Comparison of ENCODE assay signal across 8 cellular contexts in the genomic region with DNA sequence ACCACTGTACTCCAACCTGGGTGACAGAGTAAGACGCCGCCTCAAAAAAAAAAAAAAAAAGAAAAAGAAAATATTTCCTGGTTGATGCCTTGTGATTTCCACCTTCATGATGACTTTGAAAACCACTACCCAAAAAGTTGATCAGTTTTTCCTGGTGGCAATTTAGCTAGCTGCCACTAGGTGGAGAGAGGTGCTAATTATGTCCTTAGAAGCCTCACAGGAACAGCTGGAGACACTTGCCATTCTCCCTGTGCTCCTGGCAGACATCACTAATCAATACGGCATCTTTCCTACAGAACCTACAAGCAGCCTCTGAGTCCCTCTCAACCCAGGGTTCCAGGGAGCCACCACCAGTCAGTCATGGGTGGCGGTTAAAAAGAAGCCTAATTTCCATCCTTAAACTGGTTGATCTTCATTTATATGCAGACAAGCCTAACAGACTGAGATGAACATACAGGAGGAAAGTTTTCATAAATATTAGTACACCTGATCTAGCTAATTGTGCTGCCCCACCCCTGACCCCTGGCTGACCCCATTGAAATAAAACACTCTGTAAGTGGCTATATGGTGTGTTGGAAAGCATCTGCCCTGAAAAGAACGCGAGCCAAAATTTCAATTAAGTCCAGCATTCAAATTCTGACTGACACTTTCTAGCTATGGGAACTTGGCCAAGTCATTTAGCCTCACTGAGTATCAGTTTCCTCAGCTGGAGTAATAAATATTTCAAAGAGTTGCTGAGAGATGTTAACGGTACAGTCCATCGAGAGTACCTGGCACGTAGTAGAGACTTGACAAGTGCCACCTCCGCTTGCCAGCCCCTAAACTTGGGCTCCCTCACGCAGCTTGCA. TPM values are rescaled to one million over a fixed set of nuclear protein-coding genes. Genes with fewer than 3 reads are reported as not detected.
DNase-seq lines count a peak whose midpoint lies in the region; ATAC-seq, FAIRE-seq and TF ChIP-seq lines count a peak whose summit lies in the region.

No MANE protein-coding gene starts in this region.

- no peak for TF ChIP-seq EP300 in HepG2 (IDR thresholded peaks at IDR 0.05; ENCODE audit: low read depth in 2 of 2, low read length in 2 of 2)
- no peak for TF ChIP-seq EP300 in HepG2 (CRISPR knock-in tag; IDR thresholded peaks at IDR 0.05; ENCODE audit: borderline replicate concordance)

- BruUV-seq in MCF 10A (replicated peaks; lab: Mats Ljungman, UMichigan) (no TSS peak), HepG2 (replicated peaks; lab: Mats Ljungman, UMichigan) (no TSS peak)

- FAIRE-seq in HepG2 (lab: Jason Lieb, UNC): peak; percentile 67

- no peak overlapping the region for H3K27ac Mint-ChIP-seq in MCF 10A (ENCODE audit: low read depth, unreplicated experiment)

- H3K27me3 ChIP-seq in HepG2 (ENCODE audit: control insufficient read depth in 1 of 2, insufficient read depth in 2 of 2, low read length in 2 of 2): peaks cover 3 to 24% of the 10 kb centered on the region in 2 experiments; a peak in 4 of 5 replicates
- no peaks in the 10 kb centered on the region for H3K27me3 ChIP-seq in testis

- peaks cover 33% of the 10 kb centered on the region for H3K4me1 Mint-ChIP-seq in MCF 10A (ENCODE audit: insufficient read depth, unreplicated experiment)

- H3K79me2 ChIP-seq in HepG2 (ENCODE audit: insufficient read depth, low read length): no peaks in the 10 kb centered on the region

- in situ Hi-C loops in SK-MEL-5 (cut with HindIII; ENCODE audit: low pct_unique_long_range_greater_than_20kb, low sequenced_read_pairs) (no loop called here), HepG2 (cut with HindIII; ENCODE audit: extremely low pct_ligation_motif_present, low pct_unique_long_range_greater_than_20kb) (no loop called here)

- ATAC-seq in HepG2: peak; percentile 58
- ATAC-seq in HG02610 (IDR thresholded peaks at IDR 0.05; ENCODE audit: unreplicated experiment): no peak

- H3K9me3 ChIP-seq in HepG2 (ENCODE audit: low read length): peaks cover 8% of the 10 kb centered on the region; the same call in 1 of the 2 replicates
- H3K9me3 ChIP-seq in testis: no peaks in the 10 kb centered on the region

- TF ChIP-seq RAD21 in HepG2 (CRISPR knock-in tag; IDR thresholded peaks at IDR 0.05): peak; percentile 40

- intact Hi-C loops in MCF 10A (cut with micrococcal nuclease) (loop anchor here (1.0 to 10.0 kb wide), 4 partner anchors 37 to 254 kb away; partner anchors contain the start of gene OAS3), HepG2 (cut with micrococcal nuclease; ENCODE audit: unreplicated experiment) (loop anchor here (1.0 to 5.0 kb wide), 4 partner anchors 38 to 131 kb away; partner anchors contain the start of genes OAS2 and OAS3), testis (cut with DNase I; ENCODE audit: low total_unique reads) (no loop called here)

- H3K9ac ChIP-seq in HepG2 (ENCODE audit: insufficient read depth, low read depth, low read length): no peak overlapping the region

- CTCF ChIA-PET in MCF 10A (lab: Yijun Ruan, JAX) (interaction anchor here (0.6 to 4.0 kb wide), 30 partner anchors 7 to 767 kb away, joined by 3 to 29 read pairs (median 3); partner anchors contain the start of gene OAS3), HepG2 (lab: Yijun Ruan, JAX; ENCODE audit: low intra/inter-chr PET ratio, low total read pairs) (interaction anchor here (0.9 to 2.2 kb wide), 2 partner anchors 92 to 130 kb away, joined by 5 to 7 read pairs; no protein-coding TSS in a partner anchor)

- peaks cover 28% of the 10 kb centered on the region for H3K27me3 Mint-ChIP-seq in MCF 10A (ENCODE audit: insufficient read depth, unreplicated experiment)

- POLR2A ChIA-PET in MCF 10A (lab: Yijun Ruan, JAX): interaction anchor here (0.6 to 1.2 kb wide), 5 partner anchors 13 to 497 kb away, joined by 3 to 4 read pairs (median 3); partner anchors contain the start of gene OAS3
- POLR2A ChIA-PET in HepG2 (lab: Yijun Ruan, JAX): interaction anchor here (2.4 kb wide), 1 partner anchor 25 kb away, joined by 11 read pairs; no protein-coding TSS in a partner anchor

- H3K4me3 Mint-ChIP-seq in MCF 10A (ENCODE audit: unreplicated experiment): no peak overlapping the region

- H3K4me1 ChIP-seq in HepG2 (ENCODE audit: insufficient read depth, low read length) (0 out of 2 replicates have a peak, but pooled peaks cover under 1% of the 10 kb centered on the region), testis (peaks cover 2% of the 10 kb centered on the region)

- TF ChIP-seq CTCF in MCF 10A (IDR thresholded peaks at IDR 0.05; ENCODE audit: unreplicated experiment): peak; percentile 64
- peak; percentile 74 for TF ChIP-seq CTCF in HepG2 (CRISPR knock-in tag; IDR thresholded peaks at IDR 0.05)
- TF ChIP-seq CTCF in testis (IDR thresholded peaks at IDR 0.05): peak; percentile 23 to 59 (median 58)

- no peak for TF ChIP-seq POLR2A in HepG2 (IDR thresholded peaks at IDR 0.05; ENCODE audit: insufficient read depth in 1 of 2, low read depth in 2 of 2, low read length in 2 of 2)
- TF ChIP-seq POLR2A in testis (IDR thresholded peaks at IDR 0.05): no peak

- 68% methylated on average over 11 of the region's 11 CpGs for WGBS in HepG2 (ENCODE audit: low lambda C conversion rate)
- 90 to 95% methylated on average over 11 of the region's 11 CpGs for WGBS in testis, 2 donors

- H3K36me3 ChIP-seq in HepG2 (replicated peaks in 1 of 2; ENCODE audit: control insufficient read depth in 1 of 2, insufficient read depth in 2 of 2, low read length in 2 of 2) (no peaks in the 10 kb centered on the region), testis (ENCODE audit: low read depth, missing control alignments) (no peaks in the 10 kb centered on the region)

- peak; percentile 19 for DNase-seq in activated CD4-positive, CD25-positive, alpha-beta regulatory T cell treated with anti-CD3 and anti-CD28 coated beads, Interleukin-2, amount 50 U/mL, for 16 hours (ENCODE audit: low read depth, low spot score)
- DNase-seq in activated CD4-positive, CD25-positive, alpha-beta regulatory T cell treated with anti-CD3 and anti-CD28 coated beads, Interleukin-2, amount 50 U/mL, for 72 hours: no peak
- DNase-seq in LoVo (ENCODE audit: low spot score) (peak; percentile 73), SK-MEL-5 (ENCODE audit: low read depth, low spot score) (peak; percentile 78), MCF 10A (ENCODE audit: unreplicated experiment) (peak; percentile 74), HepG2 (ENCODE audit: low spot score) (peak; percentile 46), testis (peak; percentile 58)

- no peaks in the 10 kb centered on the region for H3K36me3 Mint-ChIP-seq in MCF 10A (ENCODE audit: insufficient read depth, unreplicated experiment)

- no peaks in the 10 kb centered on the region for H4K20me1 ChIP-seq in HepG2 (ENCODE audit: insufficient read depth, low read length)

- no peak overlapping the region for H2AFZ ChIP-seq in HepG2 (ENCODE audit: low read length)

- no peaks in the 10 kb centered on the region for H3K9me3 Mint-ChIP-seq in MCF 10A (ENCODE audit: unreplicated experiment)

- no peak overlapping the region for H3K27ac ChIP-seq in HepG2 (ENCODE audit: extremely low read length, insufficient read depth, low read length)
- H3K27ac ChIP-seq in testis: no peak overlapping the region

- H3K4me2 ChIP-seq in HepG2 (ENCODE audit: low read depth, low read length): peak overlapping the region; percentile 1; the same call in 1 of the 2 replicates

- no peak overlapping the region for H3K4me3 ChIP-seq in HepG2 (replicated peaks in 1 of 3; ENCODE audit: insufficient read depth in 1 of 3, low read depth in 2 of 3, low read length in 3 of 3)
- no peak overlapping the region for H3K4me3 ChIP-seq in testis

RNA-seq across cellular contexts. Expression of gene OAS1, which starts 6.2 kb away (rescaled TPM):
- total RNA-seq in SK-MEL-5 (2014; rRNA removed; shearing (Covaris generic)): 3.6 and 4.8 TPM in 2 replicates
- polyA plus RNA-seq in SK-MEL-5 (2015; cell fraction: cytosol; rRNA removed): 4.0 and 7.0 TPM in 2 replicates
- 4.8 and 11.8 TPM in 2 replicates for polyA plus RNA-seq in SK-MEL-5 (2015; cell fraction: nucleus; rRNA removed)
- total RNA-seq in MCF 10A (2022): 1.3 and 1.5 TPM in 2 replicates
- total RNA-seq in HepG2 (2016; rRNA removed; fragmentation: Illumina TruSeq; extraction: Trizol): 6.5 and 7.5 TPM in 2 replicates
- total RNA-seq in HepG2 (2016; cell fraction: cytosol; rRNA removed; fragmentation: Illumina TruSeq; extraction: Trizol; ENCODE audit: low read depth): 1.1 and 1.7 TPM in 2 replicates
- 6.6 and 7.4 TPM in 2 replicates for total RNA-seq in HepG2 (2016; cell fraction: insoluble cytoplasmic fraction; rRNA removed; fragmentation: Illumina TruSeq; extraction: Trizol)
- total RNA-seq in HepG2 (2016; cell fraction: membrane; rRNA removed; fragmentation: Illumina TruSeq; extraction: Trizol): 2.5 and 2.8 TPM in 2 replicates
- total RNA-seq in HepG2 (2016; cell fraction: nucleus; rRNA removed; fragmentation: Illumina TruSeq; extraction: Trizol): 3.5 and 4.5 TPM in 2 replicates
- polyA plus RNA-seq in HepG2 (2011; rRNA removed): 10.6 and 17.5 TPM in 2 replicates
- polyA plus RNA-seq in HepG2 (2011; cell fraction: cytosol; rRNA removed): 12.2 and 13.8 TPM in 2 replicates
- polyA plus RNA-seq in HepG2 (2011; cell fraction: nucleus; rRNA removed): 8.3 and 11.0 TPM in 2 replicates
- 7.5 and 8.1 TPM in 2 replicates for polyA plus RNA-seq in HepG2 (2012)
- polyA plus RNA-seq in HepG2 (2016; cell fraction: cytosol; fragmentation: Illumina TruSeq; extraction: Trizol; ENCODE audit: low read depth): 1.2 and 1.9 TPM in 2 replicates
- 8.9 and 10.5 TPM in 2 replicates for polyA plus RNA-seq in HepG2 (2016; cell fraction: insoluble cytoplasmic fraction; fragmentation: Illumina TruSeq; extraction: Trizol; ENCODE audit: low read depth)
- 1.7 and 2.1 TPM in 2 replicates for polyA plus RNA-seq in HepG2 (2016; cell fraction: membrane; fragmentation: Illumina TruSeq; extraction: Trizol; ENCODE audit: low read depth)
- 5.1 and 5.6 TPM in 2 replicates for polyA plus RNA-seq in HepG2 (2016; cell fraction: nucleus; fragmentation: Illumina TruSeq; extraction: Trizol; ENCODE audit: insufficient read depth, low read depth)
- polyA minus RNA-seq in HepG2 (2011; rRNA and poly(A)+ RNA removed; ENCODE audit: low replicate concordance): 18.8 and 54.6 TPM in 2 replicates
- polyA minus RNA-seq in HepG2 (2011; cell fraction: cytosol; rRNA and poly(A)+ RNA removed): 4.9 and 5.5 TPM in 2 replicates
- 6.3 and 12.1 TPM in 2 replicates for polyA minus RNA-seq in HepG2 (2011; cell fraction: nucleus; rRNA and poly(A)+ RNA removed)
- 10 to 100 TPM in 1 of 2 donors, 1 to 10 TPM in 1; 7.8 to 13.8 TPM for total RNA-seq in testis
- 13.7 TPM for polyA plus RNA-seq in testis (ENCODE audit: insufficient read depth, low read depth, low replicate concordance)

RNA-seq across cellular contexts. Expression of gene OAS3, which starts 37.8 kb away (rescaled TPM):
- 6.6 and 8.8 TPM in 2 replicates for total RNA-seq in SK-MEL-5 (2014; rRNA removed; shearing (Covaris generic))
- polyA plus RNA-seq in SK-MEL-5 (2015; cell fraction: cytosol; rRNA removed): 15.7 and 16.4 TPM in 2 replicates
- 9.6 and 17.0 TPM in 2 replicates for polyA plus RNA-seq in SK-MEL-5 (2015; cell fraction: nucleus; rRNA removed)
- 5.7 and 6.5 TPM in 2 replicates for total RNA-seq in MCF 10A (2022)
- 10.5 and 16.7 TPM in 2 replicates for total RNA-seq in HepG2 (2016; rRNA removed; fragmentation: Illumina TruSeq; extraction: Trizol)
- 0.79 and 0.81 TPM in 2 replicates for total RNA-seq in HepG2 (2016; cell fraction: cytosol; rRNA removed; fragmentation: Illumina TruSeq; extraction: Trizol; ENCODE audit: low read depth)
- total RNA-seq in HepG2 (2016; cell fraction: insoluble cytoplasmic fraction; rRNA removed; fragmentation: Illumina TruSeq; extraction: Trizol): 11.3 and 14.6 TPM in 2 replicates
- 3.8 and 3.9 TPM in 2 replicates for total RNA-seq in HepG2 (2016; cell fraction: membrane; rRNA removed; fragmentation: Illumina TruSeq; extraction: Trizol)
- total RNA-seq in HepG2 (2016; cell fraction: nucleus; rRNA removed; fragmentation: Illumina TruSeq; extraction: Trizol): 8.6 and 11.6 TPM in 2 replicates
- polyA plus RNA-seq in HepG2 (2011; rRNA removed): 4.8 and 6.7 TPM in 2 replicates
- polyA plus RNA-seq in HepG2 (2011; cell fraction: cytosol; rRNA removed): 3.6 TPM in 2 replicates
- polyA plus RNA-seq in HepG2 (2011; cell fraction: nucleus; rRNA removed): 16.1 and 17.1 TPM in 2 replicates
- 4.8 and 5.6 TPM in 2 replicates for polyA plus RNA-seq in HepG2 (2012)
- 0.70 and 0.71 TPM in 2 replicates for polyA plus RNA-seq in HepG2 (2016; cell fraction: cytosol; fragmentation: Illumina TruSeq; extraction: Trizol; ENCODE audit: low read depth)
- polyA plus RNA-seq in HepG2 (2016; cell fraction: insoluble cytoplasmic fraction; fragmentation: Illumina TruSeq; extraction: Trizol; ENCODE audit: low read depth): 12.8 and 14.3 TPM in 2 replicates
- 2.1 and 2.2 TPM in 2 replicates for polyA plus RNA-seq in HepG2 (2016; cell fraction: membrane; fragmentation: Illumina TruSeq; extraction: Trizol; ENCODE audit: low read depth)
- polyA plus RNA-seq in HepG2 (2016; cell fraction: nucleus; fragmentation: Illumina TruSeq; extraction: Trizol; ENCODE audit: insufficient read depth, low read depth): 10.5 and 12.9 TPM in 2 replicates
- polyA minus RNA-seq in HepG2 (2011; rRNA and poly(A)+ RNA removed; ENCODE audit: low replicate concordance): 35.2 and 111 TPM in 2 replicates
- polyA minus RNA-seq in HepG2 (2011; cell fraction: cytosol; rRNA and poly(A)+ RNA removed): 6.7 and 6.8 TPM in 2 replicates
- 12.4 and 16.2 TPM in 2 replicates for polyA minus RNA-seq in HepG2 (2011; cell fraction: nucleus; rRNA and poly(A)+ RNA removed)
- 10 to 100 TPM in 1 of 2 donors, 1 to 10 TPM in 1; 8.5 to 11.5 TPM for total RNA-seq in testis
- 6.9 TPM for polyA plus RNA-seq in testis (ENCODE audit: insufficient read depth, low read depth, low replicate concordance)
